Comparison of ENCODE assay signal across 8 cellular contexts in genomic region chr1:19651141-19651737, GRCh38. TPM values are rescaled to one million over a fixed set of nuclear protein-coding genes. Genes with fewer than 3 reads are reported as not detected.
DNase-seq lines count a peak whose midpoint lies in the region; ATAC-seq, FAIRE-seq and TF ChIP-seq lines count a peak whose summit lies in the region.

No MANE protein-coding gene starts in this region.

- H3K9me3 Mint-ChIP-seq in GM23338, result no peaks in the 10 kb centered on the region; the same call in 2 of the 3 replicates

- H2AFZ ChIP-seq in GM23338 (peak overlapping the region; percentile 18; the same call in 1 of the 2 replicates), mammary epithelial cell (ENCODE audit: low read depth, low read length) (peak overlapping the region; percentile 40)

- H3K36me3 ChIP-seq in BJ (ENCODE audit: control insufficient read depth, insufficient read depth, low read length) (peaks cover 9% of the 10 kb centered on the region), GM23338 (ENCODE audit: insufficient read depth) (no peaks in the 10 kb centered on the region), mammary epithelial cell (ENCODE audit: insufficient read depth, low read length) (peaks cover 8% of the 10 kb centered on the region), kidney (ENCODE audit: control insufficient read depth in 1 of 2, insufficient read depth in 2 of 2, low read length in 2 of 2) (no peaks in the 10 kb centered on the region)

- ATAC-seq in GM23338 (peak; percentile 70), SK-N-SH treated with all-trans-retinoic acid at 6 μM for 48 hours (peak; percentile 90)

- H3K4me1 ChIP-seq in GM23338 (ENCODE audit: insufficient read depth) (no peaks in the 10 kb centered on the region), mammary epithelial cell (ENCODE audit: insufficient read depth, low read length) (peaks cover 80% of the 10 kb centered on the region), kidney (ENCODE audit: control insufficient read depth in 1 of 2, insufficient read depth in 1 of 2, low read depth in 1 of 2, low read length in 2 of 2) (peaks cover 0 to 7% of the 10 kb centered on the region in 2 donors)

- intact Hi-C loops in mammary epithelial cell (cut with micrococcal nuclease) (loop anchor here (1.0 to 10.0 kb wide), 5 partner anchors 256 to 726 kb away; no protein-coding TSS in a partner anchor), kidney (cut with DNase I) (loop anchor here (10.0 kb wide), 1 partner anchor 256 kb away; no protein-coding TSS in a partner anchor)

- CTCF ChIA-PET in BJ (lab: Yijun Ruan, JAX), result interaction anchor here (0.6 to 6.9 kb wide), 39 partner anchors 11 to 479 kb away, joined by 3 to 38 read pairs (median 4); no protein-coding TSS in a partner anchor
- CTCF ChIA-PET in mammary epithelial cell (lab: Charles Lee; ENCODE audit: low non-redundant PET), result no interaction called here

- TF ChIP-seq CTCF in BJ (IDR thresholded peaks at IDR 0.05; ENCODE audit: insufficient read depth, low read depth, low read length), result peak; percentile 76
- TF ChIP-seq CTCF in GM23338 (conservative IDR thresholded peaks at IDR 0.05; ENCODE audit: low read depth in 2 of 2), result peak; percentile 67 to 93
- TF ChIP-seq CTCF in mammary epithelial cell (conservative IDR thresholded peaks at IDR 0.05 in 1 of 2, IDR thresholded peaks at IDR 0.05 in 1 of 2; ENCODE audit: extremely low read depth in 1 of 2, insufficient read depth in 1 of 2, low read depth in 1 of 2, low read length in 2 of 2), result peak; percentile 50 to 70
- peak; percentile 81 for TF ChIP-seq CTCF in kidney (IDR thresholded peaks at IDR 0.05; ENCODE audit: borderline replicate concordance, extremely low read depth, insufficient read depth)

- FAIRE-seq in kidney (lab: Jason Lieb, UNC), result no peak

- H3K4me1 Mint-ChIP-seq in GM23338, result peaks cover 14% of the 10 kb centered on the region

- H3K4me2 ChIP-seq in GM23338 (peak overlapping the region; percentile 66; the same call in 1 of the 2 replicates), mammary epithelial cell (ENCODE audit: insufficient read depth, low read depth, low read length) (peak overlapping the region; percentile 73)

- H3K27ac ChIP-seq in GM23338 (ENCODE audit: low read depth) (no peak overlapping the region), mammary epithelial cell (ENCODE audit: insufficient read depth, low read depth, low read length) (peak overlapping the region; percentile 73), kidney (ENCODE audit: low read depth in 2 of 2, low read length in 2 of 2) (peak overlapping the region in 1 of 2 donors; percentile 41)

- DNase-seq in BJ (ENCODE audit: low read depth) (no peak), GM23338 (ENCODE audit: low spot score) (peak; percentile 74), mammary epithelial cell (no peak), kidney (peak; percentile 86), HK-2 (ENCODE audit: unreplicated experiment) (no peak), occipital lobe (lab: John Stamatoyannopoulos, UW) (no peak)
- peak; percentile 39 for DNase-seq in stimulated activated CD4-positive, alpha-beta T cell treated with anti-CD3 and anti-CD28 coated beads, Interleukin-4, amount 100 ng/mL, for 1 hour

- H3K27ac Mint-ChIP-seq in GM23338, result no peak overlapping the region

- H3K4me3 ChIP-seq in BJ (ENCODE audit: low read depth, low read length) (no peak overlapping the region), GM23338 (no peak overlapping the region), mammary epithelial cell (replicated peaks in 1 of 3; ENCODE audit: insufficient read depth in 1 of 3, low read depth in 2 of 3, low read length in 3 of 3) (no peak overlapping the region), kidney (ENCODE audit: low read length in 2 of 2) (no peak overlapping the region)

- H3K9me2 ChIP-seq in GM23338 (ENCODE audit: insufficient read depth), result no peaks in the 10 kb centered on the region

- in situ Hi-C loops in mammary epithelial cell (cut with MboI; ENCODE audit: low sequenced_read_pairs in 2 of 2), result loop anchor here in 1 of 2 donors (5.0 to 10.0 kb wide), 2 partner anchors 256 to 309 kb away; no protein-coding TSS in a partner anchor

- dilution Hi-C loops in mammary epithelial cell (cut with HindIII; ENCODE audit: low sequenced_read_pairs), result no loop called here

- H3K4me3 Mint-ChIP-seq in GM23338, result no peak overlapping the region

- H3K9ac ChIP-seq in mammary epithelial cell (ENCODE audit: insufficient read depth, low read length) (no peak overlapping the region), kidney (ENCODE audit: low read length in 2 of 2) (no peak overlapping the region)

- H3K9me3 ChIP-seq in mammary epithelial cell (replicated peaks; ENCODE audit: insufficient read depth, low read length) (no peaks in the 10 kb centered on the region), kidney (ENCODE audit: control insufficient read depth in 1 of 2, low read length in 2 of 2) (no peaks in the 10 kb centered on the region)

- peaks cover 27% of the 10 kb centered on the region for H3K27me3 Mint-ChIP-seq in GM23338 (ENCODE audit: insufficient read depth, low read depth, poor library complexity)

- no peaks in the 10 kb centered on the region for H3K27me3 ChIP-seq in BJ (ENCODE audit: control insufficient read depth, insufficient read depth, low read length)
- H3K27me3 ChIP-seq in GM23338 (ENCODE audit: insufficient read depth), result peaks cover 2% of the 10 kb centered on the region; the same call in 1 of the 2 replicates
- H3K27me3 ChIP-seq in mammary epithelial cell (ENCODE audit: insufficient read depth, low read length), result no peaks in the 10 kb centered on the region

- H3K36me3 Mint-ChIP-seq in GM23338 (ENCODE audit: low read depth), result no peaks in the 10 kb centered on the region; the same call in 2 of the 3 replicates

- POLR2A ChIA-PET in BJ (lab: Charles Lee), result interaction anchor here (0.5 kb wide), 1 partner anchor 8 kb away, joined by 3 read pairs; no protein-coding TSS in a partner anchor

- BruUV-seq in mammary epithelial cell (replicated peaks; lab: Mats Ljungman, UMichigan), result no TSS peak

- H3K79me2 ChIP-seq in GM23338 (replicated peaks; ENCODE audit: insufficient read depth) (no peaks in the 10 kb centered on the region), mammary epithelial cell (ENCODE audit: insufficient read depth, low read length) (peaks cover 98% of the 10 kb centered on the region)

- WGBS in mammary epithelial cell (ENCODE audit: low coverage, missing lambda C conversion rate), result 23% methylated on average over 3 of the region's 11 CpGs

- H4K20me1 ChIP-seq in GM23338 (replicated peaks; ENCODE audit: insufficient read depth) (no peaks in the 10 kb centered on the region), mammary epithelial cell (ENCODE audit: insufficient read depth, low read length) (no peaks in the 10 kb centered on the region)

- peaks cover 6% of the 10 kb centered on the region for H3F3A ChIP-seq in GM23338 (replicated peaks; ENCODE audit: low read depth)

TF ChIP-seq in GM23338, 12 proteins besides CTCF, POLR2A, EP300 and RAD21 (continues in another document):
- TF ChIP-seq EZH2phosphoT487 (IDR thresholded peaks at IDR 0.05; ENCODE audit: unreplicated experiment) (no peak), EZH2 (IDR thresholded peaks at IDR 0.05; ENCODE audit: low read depth, unreplicated experiment) (no peak)

TF ChIP-seq in SK-N-SH treated with all-trans-retinoic acid at 6 μM for 48 hours, 23 proteins besides CTCF, POLR2A, EP300 and RAD21:
- no peak for TF ChIP-seq TSHZ2 (CRISPR knock-in tag; IDR thresholded peaks at IDR 0.05)
- no peak for TF ChIP-seq BACH2 (CRISPR knock-in tag; IDR thresholded peaks at IDR 0.05; ENCODE audit: borderline replicate concordance)
- TF ChIP-seq ESRRG (CRISPR knock-in tag; IDR thresholded peaks at IDR 0.05), result no peak

RNA-seq across cellular contexts. Expression of gene NBL1, which starts 7.1 kb away (rescaled TPM):
- polyA plus RNA-seq in BJ (2011; rRNA removed) (109 and 171 TPM in 2 replicates), GM23338 (2016; fragmentation: Nextera tagmentation; extraction: Ambion mirVana) (5.4 and 6.1 TPM in 2 replicates), mammary epithelial cell (108 TPM), kidney (ENCODE audit: insufficient read depth, low read depth, low replicate concordance) (47.4 TPM)
- polyA minus RNA-seq in BJ (2011; rRNA and poly(A)+ RNA removed), result 134 and 156 TPM in 2 replicates
- 8.0 and 10.6 TPM in 2 replicates for total RNA-seq in GM23338 (2014; rRNA removed; shearing (Covaris generic))
- total RNA-seq in mammary epithelial cell (100 to 1,000 TPM in 1 of 2 donors, 10 to 100 TPM in 1; 49.7 to 132 TPM), kidney (141 TPM), occipital lobe (29.2 TPM)
- polyA minus RNA-seq in mammary epithelial cell, result 169 TPM

RNA-seq across cellular contexts. Expression of gene HTR6, which starts 13.4 kb away (rescaled TPM):
- not detected in 2 replicates for polyA plus RNA-seq in BJ (2011; rRNA removed)
- polyA minus RNA-seq in BJ (2011; rRNA and poly(A)+ RNA removed), result not detected in 2 replicates
- 0.66 and 0.82 TPM in 2 replicates for total RNA-seq in GM23338 (2014; rRNA removed; shearing (Covaris generic))
- 0.14 and 0.26 TPM in 2 replicates for polyA plus RNA-seq in GM23338 (2016; fragmentation: Nextera tagmentation; extraction: Ambion mirVana)
- not detected for total RNA-seq in mammary epithelial cell
- polyA plus RNA-seq in mammary epithelial cell, result not detected
- not detected for polyA minus RNA-seq in mammary epithelial cell
- total RNA-seq in kidney, result not detected
- not detected for polyA plus RNA-seq in kidney (ENCODE audit: insufficient read depth, low read depth, low replicate concordance)
- total RNA-seq in occipital lobe, result 0.16 TPM

Comparison
In these comparisons a context has a peak if more than half of its experiments do, and no peak if none do; other contexts are left out.
1. DNase-seq: peak in GM23338 (single experiment), kidney (single experiment) and stimulated activated CD4-positive, alpha-beta T cell treated with anti-CD3 and anti-CD28 coated beads, Interleukin-4, amount 100 ng/mL, for 1 hour (single experiment); none in BJ (single experiment), mammary epithelial cell (single experiment), HK-2 (single experiment) and occipital lobe (single experiment).
2. Peak in every context shown above with its lines, with median percentiles within 50 percentile points of each other: CTCF ChIP-seq.